Comparison of ENCODE assay signal across 1 cellular context in the genomic region with DNA sequence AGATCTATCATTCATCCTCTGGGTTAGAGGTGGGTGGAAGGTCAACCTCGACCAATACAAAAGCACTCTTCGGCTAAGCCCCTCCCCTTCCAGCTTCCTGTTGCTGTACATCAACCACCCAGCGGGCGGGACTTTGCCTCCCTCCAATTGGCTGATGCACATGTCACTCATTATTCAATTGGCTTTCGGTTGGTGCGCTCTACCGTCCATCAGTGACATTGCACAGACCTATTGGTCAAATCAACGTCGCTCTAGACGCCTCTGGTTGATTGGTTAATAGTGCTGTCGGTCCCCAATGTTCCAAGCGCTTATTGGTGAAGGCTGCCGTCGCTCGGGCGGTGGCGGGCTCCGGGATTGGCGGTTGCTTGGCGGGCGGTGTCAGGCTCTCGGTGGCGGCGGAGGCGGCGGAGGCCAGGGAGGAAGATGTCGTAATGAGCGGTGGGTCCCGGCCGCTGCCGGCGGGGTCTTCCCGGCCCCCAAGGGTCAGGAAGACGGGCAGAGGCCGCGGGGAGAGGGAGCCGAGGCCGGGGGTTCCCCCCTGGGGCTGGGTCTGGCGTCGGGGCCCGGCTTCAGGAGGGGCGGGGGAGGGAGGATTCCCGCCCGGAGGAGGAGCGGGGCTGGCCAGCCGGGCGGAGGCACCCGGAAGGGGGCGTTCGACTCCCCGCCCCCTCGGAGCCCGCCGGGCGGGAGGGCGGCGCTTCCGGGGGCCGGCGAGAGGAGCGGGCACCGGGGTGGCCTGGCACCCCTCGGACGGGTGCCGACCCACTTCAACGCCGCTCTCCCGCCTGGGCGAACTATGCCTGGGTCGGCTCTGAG.
A peak's percentile ranks its signal among the peaks of the same experiment; 100 is the strongest.
TF ChIP-seq lines count a peak whose summit lies in the region.

A gene (plus strand): TSS at position 381 of the 816 bp plus-strand sequence. CDS start 51 bp downstream, at position 432.

TF ChIP-seq in HepG2, 621 proteins besides CTCF, POLR2A, EP300 and RAD21 (continued from another document and continues in another):
- TF ChIP-seq ZNF232 (CRISPR knock-in tag; IDR thresholded peaks at IDR 0.05; ENCODE audit: borderline replicate concordance) (peak; percentile 35; the same call in 1 of the 2 replicates), ZNF558 (CRISPR knock-in tag; IDR thresholded peaks at IDR 0.05; ENCODE audit: borderline replicate concordance) (peak; percentile 21; the same call in 1 of the 2 replicates), ZMAT3 (CRISPR knock-in tag; conservative IDR thresholded peaks at IDR 0.05) (0 out of 2 replicates have a peak, but pooled peaks have one; percentile 25), SRSF9 (IDR thresholded peaks at IDR 0.05; ENCODE audit: borderline replicate concordance, insufficient read depth, low read depth, low read length, poor library complexity, severe bottlenecking) (no peak), MTA1 (CRISPR knock-in tag; IDR thresholded peaks at IDR 0.05; ENCODE audit: borderline replicate concordance) (peak; percentile 24; the same call in 1 of the 2 replicates), ASH2L (IDR thresholded peaks at IDR 0.05; ENCODE audit: insufficient read length, low read depth, low read length) (peak; percentile 91), GFI1 (CRISPR knock-in tag; IDR thresholded peaks at IDR 0.05; ENCODE audit: borderline replicate concordance) (no peak), ZNF879 (CRISPR knock-in tag; IDR thresholded peaks at IDR 0.05) (0 out of 2 replicates have a peak, but pooled peaks have one; percentile 45), ZNF543 (CRISPR knock-in tag; IDR thresholded peaks at IDR 0.05) (peak; percentile 16; the same call in 1 of the 2 replicates), ZFX (CRISPR knock-in tag; IDR thresholded peaks at IDR 0.05; ENCODE audit: low read depth) (peak; percentile 91), ZNF329 (CRISPR knock-in tag; IDR thresholded peaks at IDR 0.05; ENCODE audit: low read depth) (peak; percentile 73; the same call in 1 of the 2 replicates), ELF4 (CRISPR knock-in tag; IDR thresholded peaks at IDR 0.05; ENCODE audit: borderline replicate concordance) (peak; percentile 97), KLF6 (CRISPR knock-in tag; IDR thresholded peaks at IDR 0.05) (0 out of 2 replicates have a peak, but pooled peaks have one; percentile 22), KLF12 (CRISPR knock-in tag; IDR thresholded peaks at IDR 0.05; ENCODE audit: borderline replicate concordance) (peak; percentile 78), ZNF180 (CRISPR knock-in tag; IDR thresholded peaks at IDR 0.05; ENCODE audit: borderline replicate concordance, low read depth) (peak; percentile 68; the same call in 1 of the 2 replicates), FOXK2 (IDR thresholded peaks at IDR 0.05) (peak; percentile 97), ZNF253 (CRISPR knock-in tag; IDR thresholded peaks at IDR 0.05; ENCODE audit: borderline replicate concordance) (peak; percentile 84; the same call in 1 of the 2 replicates), SPEN (CRISPR knock-in tag; IDR thresholded peaks at IDR 0.05; ENCODE audit: low read depth) (peak; percentile 85; the same call in 1 of the 2 replicates), ZIK1 (CRISPR knock-in tag; IDR thresholded peaks at IDR 0.05; ENCODE audit: borderline replicate concordance, low read depth) (peak; percentile 37; the same call in 1 of the 2 replicates), MED1 (CRISPR knock-in tag; IDR thresholded peaks at IDR 0.05) (peak; percentile 55; the same call in 1 of the 2 replicates), NFYB (CRISPR knock-in tag; IDR thresholded peaks at IDR 0.05) (peak; percentile 97), CHD2 (IDR thresholded peaks at IDR 0.05; ENCODE audit: low read depth, low read length) (peak; percentile 91), EZH2 (conservative IDR thresholded peaks at IDR 0.05; ENCODE audit: low read depth, low read length) (no peak), ZNF350 (CRISPR knock-in tag; IDR thresholded peaks at IDR 0.05; ENCODE audit: borderline replicate concordance, low read depth) (peak; percentile 7; the same call in 1 of the 2 replicates), ZNF747 (CRISPR knock-in tag; IDR thresholded peaks at IDR 0.05; ENCODE audit: borderline replicate concordance) (0 out of 2 replicates have a peak, but pooled peaks have one; percentile 1), NFYC (CRISPR knock-in tag; IDR thresholded peaks at IDR 0.05) (peak; percentile 96), KDM2A (CRISPR knock-in tag; IDR thresholded peaks at IDR 0.05; ENCODE audit: borderline replicate concordance, low read depth) (peak; percentile 37), SRY (CRISPR knock-in tag; IDR thresholded peaks at IDR 0.05) (no peak), TAF1 (CRISPR knock-in tag; IDR thresholded peaks at IDR 0.05) (peak; percentile 67), RBFOX2 (IDR thresholded peaks at IDR 0.05; ENCODE audit: low read depth, low read length) (peak; percentile 96), YY1 (IDR thresholded peaks at IDR 0.05; ENCODE audit: insufficient read depth, insufficient replicate concordance, low read depth, low read length) (peak; percentile 56)
- TF ChIP-seq, protein P1, sequence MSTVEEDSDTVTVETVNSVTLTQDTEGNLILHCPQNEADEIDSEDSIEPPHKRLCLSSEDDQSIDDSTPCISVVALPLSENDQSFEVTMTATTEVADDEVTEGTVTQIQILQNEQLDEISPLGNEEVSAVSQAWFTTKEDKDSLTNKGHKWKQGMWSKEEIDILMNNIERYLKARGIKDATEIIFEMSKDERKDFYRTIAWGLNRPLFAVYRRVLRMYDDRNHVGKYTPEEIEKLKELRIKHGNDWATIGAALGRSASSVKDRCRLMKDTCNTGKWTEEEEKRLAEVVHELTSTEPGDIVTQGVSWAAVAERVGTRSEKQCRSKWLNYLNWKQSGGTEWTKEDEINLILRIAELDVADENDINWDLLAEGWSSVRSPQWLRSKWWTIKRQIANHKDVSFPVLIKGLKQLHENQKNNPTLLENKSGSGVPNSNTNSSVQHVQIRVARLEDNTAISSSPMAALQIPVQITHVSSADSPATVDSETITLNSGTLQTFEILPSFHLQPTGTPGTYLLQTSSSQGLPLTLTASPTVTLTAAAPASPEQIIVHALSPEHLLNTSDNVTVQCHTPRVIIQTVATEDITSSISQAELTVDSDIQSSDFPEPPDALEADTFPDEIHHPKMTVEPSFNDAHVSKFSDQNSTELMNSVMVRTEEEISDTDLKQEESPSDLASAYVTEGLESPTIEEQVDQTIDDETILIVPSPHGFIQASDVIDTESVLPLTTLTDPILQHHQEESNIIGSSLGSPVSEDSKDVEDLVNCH (CRISPR knock-in tag; IDR thresholded peaks at IDR 0.05) = no peak
- TF ChIP-seq, protein P2, sequence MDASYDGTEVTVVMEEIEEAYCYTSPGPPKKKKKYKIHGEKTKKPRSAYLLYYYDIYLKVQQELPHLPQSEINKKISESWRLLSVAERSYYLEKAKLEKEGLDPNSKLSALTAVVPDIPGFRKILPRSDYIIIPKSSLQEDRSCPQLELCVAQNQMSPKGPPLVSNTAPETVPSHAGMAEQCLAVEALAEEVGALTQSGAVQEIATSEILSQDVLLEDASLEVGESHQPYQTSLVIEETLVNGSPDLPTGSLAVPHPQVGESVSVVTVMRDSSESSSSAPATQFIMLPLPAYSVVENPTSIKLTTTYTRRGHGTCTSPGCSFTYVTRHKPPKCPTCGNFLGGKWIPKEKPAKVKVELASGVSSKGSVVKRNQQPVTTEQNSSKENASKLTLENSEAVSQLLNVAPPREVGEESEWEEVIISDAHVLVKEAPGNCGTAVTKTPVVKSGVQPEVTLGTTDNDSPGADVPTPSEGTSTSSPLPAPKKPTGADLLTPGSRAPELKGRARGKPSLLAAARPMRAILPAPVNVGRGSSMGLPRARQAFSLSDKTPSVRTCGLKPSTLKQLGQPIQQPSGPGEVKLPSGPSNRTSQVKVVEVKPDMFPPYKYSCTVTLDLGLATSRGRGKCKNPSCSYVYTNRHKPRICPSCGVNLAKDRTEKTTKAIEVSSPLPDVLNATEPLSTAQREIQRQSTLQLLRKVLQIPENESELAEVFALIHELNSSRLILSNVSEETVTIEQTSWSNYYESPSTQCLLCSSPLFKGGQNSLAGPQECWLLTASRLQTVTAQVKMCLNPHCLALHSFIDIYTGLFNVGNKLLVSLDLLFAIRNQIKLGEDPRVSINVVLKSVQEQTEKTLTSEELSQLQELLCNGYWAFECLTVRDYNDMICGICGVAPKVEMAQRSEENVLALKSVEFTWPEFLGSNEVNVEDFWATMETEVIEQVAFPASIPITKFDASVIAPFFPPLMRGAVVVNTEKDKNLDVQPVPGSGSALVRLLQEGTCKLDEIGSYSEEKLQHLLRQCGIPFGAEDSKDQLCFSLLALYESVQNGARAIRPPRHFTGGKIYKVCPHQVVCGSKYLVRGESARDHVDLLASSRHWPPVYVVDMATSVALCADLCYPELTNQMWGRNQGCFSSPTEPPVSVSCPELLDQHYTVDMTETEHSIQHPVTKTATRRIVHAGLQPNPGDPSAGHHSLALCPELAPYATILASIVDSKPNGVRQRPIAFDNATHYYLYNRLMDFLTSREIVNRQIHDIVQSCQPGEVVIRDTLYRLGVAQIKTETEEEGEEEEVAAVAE (CRISPR knock-in tag; IDR thresholded peaks at IDR 0.05; ENCODE audit: borderline replicate concordance) = peak; percentile 99
- TF ChIP-seq, protein P3, sequence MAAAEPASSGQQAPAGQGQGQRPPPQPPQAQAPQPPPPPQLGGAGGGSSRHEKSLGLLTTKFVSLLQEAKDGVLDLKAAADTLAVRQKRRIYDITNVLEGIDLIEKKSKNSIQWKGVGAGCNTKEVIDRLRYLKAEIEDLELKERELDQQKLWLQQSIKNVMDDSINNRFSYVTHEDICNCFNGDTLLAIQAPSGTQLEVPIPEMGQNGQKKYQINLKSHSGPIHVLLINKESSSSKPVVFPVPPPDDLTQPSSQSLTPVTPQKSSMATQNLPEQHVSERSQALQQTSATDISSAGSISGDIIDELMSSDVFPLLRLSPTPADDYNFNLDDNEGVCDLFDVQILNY (CRISPR knock-in tag; conservative IDR thresholded peaks at IDR 0.05) = peak; percentile 19; the same call in 1 of the 2 replicates
- TF ChIP-seq, protein P4, sequence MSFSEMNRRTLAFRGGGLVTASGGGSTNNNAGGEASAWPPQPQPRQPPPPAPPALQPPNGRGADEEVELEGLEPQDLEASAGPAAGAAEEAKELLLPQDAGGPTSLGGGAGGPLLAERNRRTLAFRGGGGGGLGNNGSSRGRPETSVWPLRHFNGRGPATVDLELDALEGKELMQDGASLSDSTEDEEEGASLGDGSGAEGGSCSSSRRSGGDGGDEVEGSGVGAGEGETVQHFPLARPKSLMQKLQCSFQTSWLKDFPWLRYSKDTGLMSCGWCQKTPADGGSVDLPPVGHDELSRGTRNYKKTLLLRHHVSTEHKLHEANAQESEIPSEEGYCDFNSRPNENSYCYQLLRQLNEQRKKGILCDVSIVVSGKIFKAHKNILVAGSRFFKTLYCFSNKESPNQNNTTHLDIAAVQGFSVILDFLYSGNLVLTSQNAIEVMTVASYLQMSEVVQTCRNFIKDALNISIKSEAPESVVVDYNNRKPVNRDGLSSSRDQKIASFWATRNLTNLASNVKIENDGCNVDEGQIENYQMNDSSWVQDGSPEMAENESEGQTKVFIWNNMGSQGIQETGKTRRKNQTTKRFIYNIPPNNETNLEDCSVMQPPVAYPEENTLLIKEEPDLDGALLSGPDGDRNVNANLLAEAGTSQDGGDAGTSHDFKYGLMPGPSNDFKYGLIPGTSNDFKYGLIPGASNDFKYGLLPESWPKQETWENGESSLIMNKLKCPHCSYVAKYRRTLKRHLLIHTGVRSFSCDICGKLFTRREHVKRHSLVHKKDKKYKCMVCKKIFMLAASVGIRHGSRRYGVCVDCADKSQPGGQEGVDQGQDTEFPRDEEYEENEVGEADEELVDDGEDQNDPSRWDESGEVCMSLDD (CRISPR knock-in tag; IDR thresholded peaks at IDR 0.05; ENCODE audit: borderline replicate concordance) = 0 out of 2 replicates have a peak, but pooled peaks have one; percentile 48
- TF ChIP-seq, protein P5, sequence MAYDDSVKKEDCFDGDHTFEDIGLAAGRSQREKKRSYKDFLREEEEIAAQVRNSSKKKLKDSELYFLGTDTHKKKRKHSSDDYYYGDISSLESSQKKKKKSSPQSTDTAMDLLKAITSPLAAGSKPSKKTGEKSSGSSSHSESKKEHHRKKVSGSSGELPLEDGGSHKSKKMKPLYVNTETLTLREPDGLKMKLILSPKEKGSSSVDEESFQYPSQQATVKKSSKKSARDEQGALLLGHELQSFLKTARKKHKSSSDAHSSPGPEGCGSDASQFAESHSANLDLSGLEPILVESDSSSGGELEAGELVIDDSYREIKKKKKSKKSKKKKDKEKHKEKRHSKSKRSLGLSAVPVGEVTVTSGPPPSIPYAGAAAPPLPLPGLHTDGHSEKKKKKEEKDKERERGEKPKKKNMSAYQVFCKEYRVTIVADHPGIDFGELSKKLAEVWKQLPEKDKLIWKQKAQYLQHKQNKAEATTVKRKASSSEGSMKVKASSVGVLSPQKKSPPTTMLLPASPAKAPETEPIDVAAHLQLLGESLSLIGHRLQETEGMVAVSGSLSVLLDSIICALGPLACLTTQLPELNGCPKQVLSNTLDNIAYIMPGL (CRISPR knock-in tag; IDR thresholded peaks at IDR 0.05; ENCODE audit: borderline replicate concordance in 1 of 2, low read depth in 1 of 2) = peak; percentile 28 to 44; a peak in 2 of 4 replicates
- TF ChIP-seq, protein P6, sequence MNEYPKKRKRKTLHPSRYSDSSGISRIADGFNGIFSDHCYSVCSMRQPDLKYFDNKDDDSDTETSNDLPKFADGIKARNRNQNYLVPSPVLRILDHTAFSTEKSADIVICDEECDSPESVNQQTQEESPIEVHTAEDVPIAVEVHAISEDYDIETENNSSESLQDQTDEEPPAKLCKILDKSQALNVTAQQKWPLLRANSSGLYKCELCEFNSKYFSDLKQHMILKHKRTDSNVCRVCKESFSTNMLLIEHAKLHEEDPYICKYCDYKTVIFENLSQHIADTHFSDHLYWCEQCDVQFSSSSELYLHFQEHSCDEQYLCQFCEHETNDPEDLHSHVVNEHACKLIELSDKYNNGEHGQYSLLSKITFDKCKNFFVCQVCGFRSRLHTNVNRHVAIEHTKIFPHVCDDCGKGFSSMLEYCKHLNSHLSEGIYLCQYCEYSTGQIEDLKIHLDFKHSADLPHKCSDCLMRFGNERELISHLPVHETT (CRISPR knock-in tag; conservative IDR thresholded peaks at IDR 0.05) = peak; percentile 51; the same call in 1 of the 2 replicates
- TF ChIP-seq, protein P7, sequence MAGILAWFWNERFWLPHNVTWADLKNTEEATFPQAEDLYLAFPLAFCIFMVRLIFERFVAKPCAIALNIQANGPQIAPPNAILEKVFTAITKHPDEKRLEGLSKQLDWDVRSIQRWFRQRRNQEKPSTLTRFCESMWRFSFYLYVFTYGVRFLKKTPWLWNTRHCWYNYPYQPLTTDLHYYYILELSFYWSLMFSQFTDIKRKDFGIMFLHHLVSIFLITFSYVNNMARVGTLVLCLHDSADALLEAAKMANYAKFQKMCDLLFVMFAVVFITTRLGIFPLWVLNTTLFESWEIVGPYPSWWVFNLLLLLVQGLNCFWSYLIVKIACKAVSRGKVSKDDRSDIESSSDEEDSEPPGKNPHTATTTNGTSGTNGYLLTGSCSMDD (CRISPR knock-in tag; IDR thresholded peaks at IDR 0.05) = no peak
- TF ChIP-seq, protein P8, sequence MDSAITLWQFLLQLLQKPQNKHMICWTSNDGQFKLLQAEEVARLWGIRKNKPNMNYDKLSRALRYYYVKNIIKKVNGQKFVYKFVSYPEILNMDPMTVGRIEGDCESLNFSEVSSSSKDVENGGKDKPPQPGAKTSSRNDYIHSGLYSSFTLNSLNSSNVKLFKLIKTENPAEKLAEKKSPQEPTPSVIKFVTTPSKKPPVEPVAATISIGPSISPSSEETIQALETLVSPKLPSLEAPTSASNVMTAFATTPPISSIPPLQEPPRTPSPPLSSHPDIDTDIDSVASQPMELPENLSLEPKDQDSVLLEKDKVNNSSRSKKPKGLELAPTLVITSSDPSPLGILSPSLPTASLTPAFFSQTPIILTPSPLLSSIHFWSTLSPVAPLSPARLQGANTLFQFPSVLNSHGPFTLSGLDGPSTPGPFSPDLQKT (CRISPR knock-in tag; IDR thresholded peaks at IDR 0.05; ENCODE audit: borderline replicate concordance) = no peak
